In genomic region chr1:180027949-180028445, GRCh38 we compare ENCODE assay signal across 13 cellular contexts.
DNase-seq lines count a peak whose midpoint lies in the region; ATAC-seq and TF ChIP-seq lines count a peak whose summit lies in the region.
"Had no signal": no experiment of that assay in that cellular context is flagged by ENCODE, and none has a peak within 500 bp of the region (broad histone marks: within the 10 kb centered on the region; RNA-seq: fewer than 3 reads in every experiment).

No MANE protein-coding gene starts in this region.

- intact Hi-C loops in Right ventricle myocardium inferior (cut with DNase I) = loop anchor here (5.0 kb wide), 1 partner anchor 106 kb away; no protein-coding TSS in a partner anchor

- H3K4me3 ChIP-seq in SK-N-SH (ENCODE audit: low read depth in 2 of 2, low read length in 1 of 2) = no peak overlapping the region
- no peak overlapping the region for H3K4me3 ChIP-seq in fibroblast of the aortic adventitia (ENCODE audit: low read depth, low read length)
- no peak overlapping the region for H3K4me3 ChIP-seq in rectal smooth muscle tissue (ENCODE audit: low read length)
- no peak overlapping the region for H3K4me3 ChIP-seq in SJCRH30
- H3K4me3 ChIP-seq: gastrocnemius medialis had no signal

- no peaks in the 10 kb centered on the region for H3K36me3 Mint-ChIP-seq in glutamatergic neuron (ENCODE audit: unreplicated experiment)

- WGBS in SK-N-SH (ENCODE audit: low lambda C conversion rate) = 77% methylated on average over 2 of the region's 2 CpGs

- no peak for ATAC-seq in Right ventricle myocardium inferior
- ATAC-seq: left colon, WTC11 had no signal

- CTCF ChIA-PET in SK-N-SH (lab: Yijun Ruan, JAX) = interaction anchor here (2.4 kb wide), 1 partner anchor 152 kb away, joined by 8 read pairs; no protein-coding TSS in a partner anchor

- H3K27me3 Mint-ChIP-seq in glutamatergic neuron (ENCODE audit: unreplicated experiment) = no peaks in the 10 kb centered on the region

- H3K79me2 ChIP-seq in SK-N-SH (ENCODE audit: insufficient read depth) = peaks cover 11% of the 10 kb centered on the region

- TF ChIP-seq EP300 in SK-N-SH (IDR thresholded peaks at IDR 0.05; ENCODE audit: borderline replicate concordance in 1 of 2, low read depth in 1 of 2, low read length in 1 of 2) = no peak

- no peak overlapping the region for H3K4me3 Mint-ChIP-seq in glutamatergic neuron (ENCODE audit: unreplicated experiment)
- H3K4me3 Mint-ChIP-seq: WTC11 had no signal

- H3K9me2 ChIP-seq in SK-N-SH = no peaks in the 10 kb centered on the region

- H3K27ac Mint-ChIP-seq in glutamatergic neuron (ENCODE audit: unreplicated experiment) = no peak overlapping the region
- H3K27ac Mint-ChIP-seq: WTC11 had no signal

- POLR2A ChIA-PET in SK-N-SH (lab: Yijun Ruan, JAX) = no interaction called here

- no peaks in the 10 kb centered on the region for H3K9me3 Mint-ChIP-seq in glutamatergic neuron (ENCODE audit: unreplicated experiment)
- H3K9me3 Mint-ChIP-seq: WTC11 had no signal

- H3K9me3 ChIP-seq in SK-N-SH (no peaks in the 10 kb centered on the region), SJCRH30 (replicated peaks) (no peaks in the 10 kb centered on the region)
- H3K9me3 ChIP-seq: gastrocnemius medialis had no signal

- H3K36me3 ChIP-seq in SK-N-SH (replicated peaks in 1 of 2; ENCODE audit: control insufficient read depth in 1 of 2, insufficient read depth in 2 of 2, low read length in 1 of 2) (peaks cover 33 to 46% of the 10 kb centered on the region in 2 experiments), rectal smooth muscle tissue (ENCODE audit: control insufficient read depth, insufficient read depth, low read length) (peaks cover 10% of the 10 kb centered on the region), SJCRH30 (peaks cover 52% of the 10 kb centered on the region)

- H3K4me1 ChIP-seq in SK-N-SH (ENCODE audit: control insufficient read depth in 1 of 2, insufficient read depth in 2 of 2, low read depth in 1 of 2, low read length in 1 of 2) = peaks cover 0 to 10% of the 10 kb centered on the region in 2 experiments; a peak in 1 of 4 replicates
- H3K4me1 ChIP-seq in rectal smooth muscle tissue (ENCODE audit: control insufficient read depth, insufficient read depth, low read length) = peaks cover 12% of the 10 kb centered on the region
- no peaks in the 10 kb centered on the region for H3K4me1 ChIP-seq in SJCRH30
- H3K4me1 ChIP-seq: gastrocnemius medialis had no signal

- DNase-seq in GM03348 (ENCODE audit: low spot score) = peak; percentile 78
- DNase-seq in SK-N-SH = no peak
- DNase-seq in fibroblast of the aortic adventitia (ENCODE audit: low read depth) = peak; percentile 93
- no peak for DNase-seq in SJCRH30
- DNase-seq in Right ventricle myocardium inferior (ENCODE audit: missing footprints) = no peak
- no peak for DNase-seq in DMS 273 (lab: John Stamatoyannopoulos, UW; ENCODE audit: unreplicated experiment)
- DNase-seq in glutamatergic neuron = no peak
- DNase-seq: gastrocnemius medialis, left colon, NCI-H1092, NCI-H510A had no signal

- no peak for TF ChIP-seq CTCF in SK-N-SH (IDR thresholded peaks at IDR 0.05)
- TF ChIP-seq CTCF in fibroblast of the aortic adventitia (IDR thresholded peaks at IDR 0.05; ENCODE audit: insufficient read depth, low read length) = no peak
- no peak for TF ChIP-seq CTCF in glutamatergic neuron (IDR thresholded peaks at IDR 0.05; ENCODE audit: partially characterized antibody, unreplicated experiment)

- no peak overlapping the region for H2AFZ ChIP-seq in SK-N-SH (ENCODE audit: low read depth)

- no peaks in the 10 kb centered on the region for H3K27me3 ChIP-seq in SK-N-SH (ENCODE audit: insufficient read depth)
- no peaks in the 10 kb centered on the region for H3K27me3 ChIP-seq in rectal smooth muscle tissue (ENCODE audit: control insufficient read depth, insufficient read depth, low read length)
- no peaks in the 10 kb centered on the region for H3K27me3 ChIP-seq in SJCRH30
- H3K27me3 ChIP-seq: gastrocnemius medialis had no signal

- H3K27ac ChIP-seq in SK-N-SH (ENCODE audit: low read depth in 2 of 2, low read length in 1 of 2) = peak overlapping the region in 1 of 2 experiments; percentile 60; a peak in 2 of 4 replicates
- H3K27ac ChIP-seq in rectal smooth muscle tissue (ENCODE audit: low read depth, low read length) = peak overlapping the region; percentile 53
- no peak overlapping the region for H3K27ac ChIP-seq in SJCRH30
- H3K27ac ChIP-seq: gastrocnemius medialis had no signal

- no peak for TF ChIP-seq RAD21 in SK-N-SH (IDR thresholded peaks at IDR 0.05; ENCODE audit: low read length)

- no peak overlapping the region for H3K9ac ChIP-seq in SK-N-SH
- no peak overlapping the region for H3K9ac ChIP-seq in rectal smooth muscle tissue (ENCODE audit: low read length)

- no peak overlapping the region for H3K4me2 ChIP-seq in SK-N-SH

- no peaks in the 10 kb centered on the region for H4K20me1 ChIP-seq in SK-N-SH (ENCODE audit: insufficient read depth)

- peaks cover 29% of the 10 kb centered on the region for H3F3A ChIP-seq in SK-N-SH (replicated peaks; ENCODE audit: insufficient read depth)

- H3K4me1 Mint-ChIP-seq in glutamatergic neuron (ENCODE audit: low read depth, unreplicated experiment) = peaks cover 2% of the 10 kb centered on the region
- H3K4me1 Mint-ChIP-seq: WTC11 had no signal

TF ChIP-seq in SK-N-SH, 30 proteins besides CTCF, POLR2A, EP300 and RAD21:
- TF ChIP-seq RXRA (IDR thresholded peaks at IDR 0.05; ENCODE audit: borderline replicate concordance, low read depth) (no peak), USF2 (IDR thresholded peaks at IDR 0.05; ENCODE audit: borderline replicate concordance, low read depth, low read length) (no peak), JUND (IDR thresholded peaks at IDR 0.05) (peak; percentile 38), USF1 (IDR thresholded peaks at IDR 0.05; ENCODE audit: borderline replicate concordance, low read depth) (no peak), TCF12 (IDR thresholded peaks at IDR 0.05) (peak; percentile 38; the same call in 1 of the 2 replicates), MXI1 (IDR thresholded peaks at IDR 0.05; ENCODE audit: low read depth, low read length) (no peak), PBX3 (IDR thresholded peaks at IDR 0.05) (peak; percentile 72), CHD2 (IDR thresholded peaks at IDR 0.05; ENCODE audit: low read length, partially characterized antibody) (no peak), FOSL2 (IDR thresholded peaks at IDR 0.05; ENCODE audit: borderline replicate concordance, low read depth) (peak; percentile 54; the same call in 1 of the 2 replicates)

Comparison
In these comparisons a context has a peak if more than half of its experiments do, and no peak if none do; other contexts are left out.
1. DNase-seq: peak in GM03348 (single experiment) and fibroblast of the aortic adventitia (single experiment); none in SK-N-SH (single experiment), SJCRH30 (0 of 2), Right ventricle myocardium inferior (single experiment), DMS 273 (single experiment) and glutamatergic neuron (single experiment).